10 cellular contexts compared by ENCODE assay signal in genomic region chr6:157036245-157036681, GRCh38.
DNase-seq lines count a peak whose midpoint lies in the region; ATAC-seq and TF ChIP-seq lines count a peak whose summit lies in the region.
"Had no signal": no experiment of that assay in that cellular context is flagged by ENCODE, and none has a peak within 500 bp of the region (broad histone marks: within the 10 kb centered on the region; RNA-seq: fewer than 3 reads in every experiment).

No MANE protein-coding gene starts in this region.

- TF ChIP-seq CTCF in CD14-positive monocyte (IDR thresholded peaks at IDR 0.05), result peak; percentile 13
- no peak for TF ChIP-seq CTCF in omental fat pad (IDR thresholded peaks at IDR 0.05)

- no peaks in the 10 kb centered on the region for H3K27me3 Mint-ChIP-seq in CD14-positive monocyte (ENCODE audit: low read depth in 3 of 3)
- no peaks in the 10 kb centered on the region for H3K27me3 Mint-ChIP-seq in activated T-helper 17 cell treated with anti-CD3 and anti-CD28 coated beads, Interleukin-2, amount 50 U/mL, for 72 hours
- H3K27me3 Mint-ChIP-seq: CD4-positive, CD25-positive, alpha-beta regulatory T cell; T-helper 17 cell had no signal

- peaks cover 15% of the 10 kb centered on the region for H3K4me1 Mint-ChIP-seq in CD14-positive monocyte
- peaks cover 8% of the 10 kb centered on the region for H3K4me1 Mint-ChIP-seq in activated T-helper 17 cell treated with anti-CD3 and anti-CD28 coated beads, Interleukin-2, amount 50 U/mL, for 72 hours

- no peak overlapping the region for H3K27ac Mint-ChIP-seq in CD14-positive monocyte
- H3K27ac Mint-ChIP-seq in activated T-helper 17 cell treated with anti-CD3 and anti-CD28 coated beads, Interleukin-2, amount 50 U/mL, for 72 hours, result no peak overlapping the region
- H3K27ac Mint-ChIP-seq: CD4-positive, CD25-positive, alpha-beta regulatory T cell; T-helper 17 cell had no signal

- peak; percentile 74 for ATAC-seq in omental fat pad (ENCODE audit: low FRiP score)
- no peak for ATAC-seq in activated T-helper 17 cell treated with anti-CD3 and anti-CD28 coated beads, Interleukin-2, amount 50 U/mL, for 72 hours (replicated peaks)
- ATAC-seq in GM19463 (IDR thresholded peaks at IDR 0.05; ENCODE audit: unreplicated experiment), result no peak
- ATAC-seq: T-helper 17 cell had no signal

- H3K4me3 Mint-ChIP-seq in CD14-positive monocyte, result no peak overlapping the region
- H3K4me3 Mint-ChIP-seq in activated T-helper 17 cell treated with anti-CD3 and anti-CD28 coated beads, Interleukin-2, amount 50 U/mL, for 72 hours, result no peak overlapping the region
- H3K4me3 Mint-ChIP-seq: CD4-positive, CD25-positive, alpha-beta regulatory T cell; T-helper 17 cell had no signal

- intact Hi-C loops in CD14-positive monocyte (cut with micrococcal nuclease), result no loop called here

- in situ Hi-C loops in SK-MEL-5 (cut with HindIII; ENCODE audit: low pct_unique_long_range_greater_than_20kb, low sequenced_read_pairs), result no loop called here

- H3K9me3 Mint-ChIP-seq in CD14-positive monocyte, result no peaks in the 10 kb centered on the region
- H3K9me3 Mint-ChIP-seq in activated T-helper 17 cell treated with anti-CD3 and anti-CD28 coated beads, Interleukin-2, amount 50 U/mL, for 72 hours, result no peaks in the 10 kb centered on the region
- H3K9me3 Mint-ChIP-seq: CD4-positive, CD25-positive, alpha-beta regulatory T cell had no signal

- peaks cover 0 to 8% of the 10 kb centered on the region in 2 donors for H3K36me3 Mint-ChIP-seq in CD14-positive monocyte
- no peaks in the 10 kb centered on the region for H3K36me3 Mint-ChIP-seq in activated T-helper 17 cell treated with anti-CD3 and anti-CD28 coated beads, Interleukin-2, amount 50 U/mL, for 72 hours (ENCODE audit: low read depth)

- DNase-seq in CD14-positive monocyte (ENCODE audit: low spot score) (no peak), SK-MEL-5 (ENCODE audit: low read depth, low spot score) (peak; percentile 64), fibroblast of peridontal ligament (ENCODE audit: extremely low read depth) (peak; percentile 69), omental fat pad (ENCODE audit: low spot score) (no peak), HK-2 (ENCODE audit: unreplicated experiment) (no peak)
- no peak for DNase-seq in activated T-cell treated with anti-CD3 and anti-CD28 coated beads, Interleukin-2, amount 50 U/mL, for 48 hours
- DNase-seq: CD4-positive, CD25-positive, alpha-beta regulatory T cell; T-helper 17 cell had no signal

Comparison
In these comparisons a context has a peak if more than half of its experiments do, and no peak if none do; other contexts are left out.
1. DNase-seq: peak in SK-MEL-5 (single experiment) and fibroblast of peridontal ligament (single experiment); none in CD14-positive monocyte (single experiment), omental fat pad (single experiment), activated T-cell treated with anti-CD3 and anti-CD28 coated beads, Interleukin-2, amount 50 U/mL, for 48 hours (0 of 2) and HK-2 (single experiment).